In genomic region chr10:48456361-48456804, GRCh38 we compare ENCODE assay signal across 9 cellular contexts.
DNase-seq lines count a peak whose midpoint lies in the region; ATAC-seq and TF ChIP-seq lines count a peak whose summit lies in the region.
"Had no signal": no experiment of that assay in that cellular context is flagged by ENCODE, and none has a peak within 500 bp of the region (broad histone marks: within the 10 kb centered on the region; RNA-seq: fewer than 3 reads in every experiment).

No MANE protein-coding gene starts in this region.

- H3K9me3 ChIP-seq in right cardiac atrium (ENCODE audit: control insufficient read depth, low read length) = no peaks in the 10 kb centered on the region
- H3K9me3 ChIP-seq in sigmoid colon = no peaks in the 10 kb centered on the region
- no peaks in the 10 kb centered on the region for H3K9me3 ChIP-seq in smooth muscle cell (replicated peaks; ENCODE audit: low read depth)
- H3K9me3 ChIP-seq: MG63 had no signal

- TF ChIP-seq EP300 in sigmoid colon (IDR thresholded peaks at IDR 0.05) = no peak

- intact Hi-C loops in right cardiac atrium (cut with DNase I) = no loop called here
- intact Hi-C loops in sigmoid colon (cut with DNase I) = no loop called here

- TF ChIP-seq POLR2A in sigmoid colon (IDR thresholded peaks at IDR 0.05) = no peak

- DNase-seq in NCI-H510A (lab: John Stamatoyannopoulos, UW) (peak; percentile 19), NCI-H510A treated with DMSO at 0.1 percent for 48 hours (lab: John Stamatoyannopoulos, UW) (no peak), right cardiac atrium (peak; percentile 49 to 89 (median 86)), sigmoid colon (peak; percentile 78), NCI-H524 (lab: John Stamatoyannopoulos, UW) (no peak), smooth muscle cell (lab: John Stamatoyannopoulos, UW; ENCODE audit: unreplicated experiment) (no peak)
- DNase-seq in stimulated activated naive CD4-positive, alpha-beta T cell (lab: John Stamatoyannopoulos, UW) = no peak
- DNase-seq: MG63 had no signal

- H3K36me3 ChIP-seq in sigmoid colon (no peaks in the 10 kb centered on the region), smooth muscle cell (ENCODE audit: low read depth) (no peaks in the 10 kb centered on the region)

- peak; percentile 10; the same call in 2 of the 3 replicates for ATAC-seq in SK-N-SH treated with all-trans-retinoic acid at 6 μM for 48 hours
- peak in 1 of 2 donors; percentile 55 for ATAC-seq in right cardiac atrium

- TF ChIP-seq CTCF in sigmoid colon (IDR thresholded peaks at IDR 0.05) = no peak
- no peak for TF ChIP-seq CTCF in smooth muscle cell (IDR thresholded peaks at IDR 0.05; ENCODE audit: borderline replicate concordance, insufficient read depth, poor library complexity, severe bottlenecking)

- WGBS in right cardiac atrium = 8% methylated on average over 9 of the region's 9 CpGs
- WGBS in sigmoid colon, 2 donors = 27 to 54% methylated on average over 9 of the region's 9 CpGs
- WGBS in smooth muscle cell (ENCODE audit: low lambda C conversion rate) = 70% methylated on average over 5 of the region's 9 CpGs

- H3K79me2 ChIP-seq in smooth muscle cell (ENCODE audit: low read depth) = no peaks in the 10 kb centered on the region

- H3K27me3 ChIP-seq in right cardiac atrium (ENCODE audit: control insufficient read depth, insufficient read depth) (no peaks in the 10 kb centered on the region), sigmoid colon (no peaks in the 10 kb centered on the region), smooth muscle cell (ENCODE audit: low read depth) (no peaks in the 10 kb centered on the region)
- H3K27me3 ChIP-seq: MG63 had no signal

- H3K9ac ChIP-seq in smooth muscle cell (ENCODE audit: low read depth) = no peak overlapping the region

- no peak overlapping the region for H3K4me2 ChIP-seq in smooth muscle cell

- no peaks in the 10 kb centered on the region for H4K20me1 ChIP-seq in smooth muscle cell (ENCODE audit: low read depth)

- H3K4me3 ChIP-seq in right cardiac atrium (ENCODE audit: low read length) (no peak overlapping the region), sigmoid colon (no peak overlapping the region), smooth muscle cell (no peak overlapping the region)
- H3K4me3 ChIP-seq: MG63 had no signal

- H3F3A ChIP-seq in smooth muscle cell (ENCODE audit: low read depth) = no peaks in the 10 kb centered on the region

- no peak overlapping the region for H2AFZ ChIP-seq in smooth muscle cell (ENCODE audit: low read depth)

- H3K27ac ChIP-seq in right cardiac atrium (ENCODE audit: low read length) (no peak overlapping the region), sigmoid colon (no peak overlapping the region), smooth muscle cell (ENCODE audit: low read depth) (no peak overlapping the region)

- peaks cover 6% of the 10 kb centered on the region for H3K4me1 ChIP-seq in right cardiac atrium (ENCODE audit: control insufficient read depth, insufficient read depth, low read length)
- peaks cover 0 to 14% (median 10%) of the 10 kb centered on the region in 4 donors for H3K4me1 ChIP-seq in sigmoid colon
- H3K4me1 ChIP-seq in smooth muscle cell (ENCODE audit: low read depth) = no peaks in the 10 kb centered on the region

TF ChIP-seq in SK-N-SH treated with all-trans-retinoic acid at 6 μM for 48 hours, 23 proteins besides CTCF, POLR2A, EP300 and RAD21:
- no peak for TF ChIP-seq CREB5 (CRISPR knock-in tag; IDR thresholded peaks at IDR 0.05; ENCODE audit: low read depth)
- TF ChIP-seq POU6F1 (CRISPR knock-in tag; IDR thresholded peaks at IDR 0.05; ENCODE audit: borderline replicate concordance, low read depth) = no peak
- no peak for TF ChIP-seq ZNF8 (CRISPR knock-in tag; IDR thresholded peaks at IDR 0.05)
- TF ChIP-seq ZFP3 (CRISPR knock-in tag; IDR thresholded peaks at IDR 0.05) = no peak
- no peak for TF ChIP-seq PPARA (CRISPR knock-in tag; IDR thresholded peaks at IDR 0.05; ENCODE audit: borderline replicate concordance)
- TF ChIP-seq BACH2 (CRISPR knock-in tag; IDR thresholded peaks at IDR 0.05; ENCODE audit: borderline replicate concordance) = no peak
- TF ChIP-seq ZFP30 (CRISPR knock-in tag; IDR thresholded peaks at IDR 0.05) = no peak
- no peak for TF ChIP-seq ISL1 (CRISPR knock-in tag; IDR thresholded peaks at IDR 0.05)
- no peak for TF ChIP-seq RARB (CRISPR knock-in tag; IDR thresholded peaks at IDR 0.05)

Comparison
In these comparisons a context has a peak if more than half of its experiments do, and no peak if none do; other contexts are left out.
1. DNase-seq: peak in NCI-H510A (single experiment), right cardiac atrium (3 of 3) and sigmoid colon (single experiment); none in NCI-H510A treated with DMSO at 0.1 percent for 48 hours (single experiment), NCI-H524 (0 of 2), stimulated activated naive CD4-positive, alpha-beta T cell (0 of 6) and smooth muscle cell (single experiment).